23 cellular contexts compared by ENCODE assay signal in genomic region chr20:51410586-51411325, GRCh38.
DNase-seq lines count a peak whose midpoint lies in the region; ATAC-seq and TF ChIP-seq lines count a peak whose summit lies in the region.
"Had no signal": no experiment of that assay in that cellular context is flagged by ENCODE, and none has a peak within 500 bp of the region (broad histone marks: within the 10 kb centered on the region; RNA-seq: fewer than 3 reads in every experiment).

No MANE protein-coding gene starts in this region.

- H3K9me3 Mint-ChIP-seq in activated CD4-positive, alpha-beta T cell treated with anti-CD3 and anti-CD28 coated beads, Interleukin-2, amount 10 ng/mL, durations not matched to agents 7 days and 5 days = peaks cover 7% of the 10 kb centered on the region
- H3K9me3 Mint-ChIP-seq in effector memory CD8-positive, alpha-beta T cell = no peaks in the 10 kb centered on the region
- H3K9me3 Mint-ChIP-seq in stimulated activated effector memory CD8-positive, alpha-beta T cell treated with anti-CD3 and anti-CD28 coated beads, Interleukin-12 subunit alpha, Interleukin-12 subunit beta, amount 100 ng/mL, for 72 hours = peaks cover 3% of the 10 kb centered on the region

- POLR2A ChIA-PET in activated CD4-positive, alpha-beta T cell treated with anti-CD3 and anti-CD28 coated beads, Interleukin-2, amount 10 ng/mL, durations not matched to agents 7 days and 5 days (lab: Charles Lee) = no interaction called here

- H3K9me3 ChIP-seq in T-helper 17 cell (ENCODE audit: control insufficient read depth, low read length, poor library complexity, severe bottlenecking) (no peaks in the 10 kb centered on the region), heart left ventricle (no peaks in the 10 kb centered on the region)
- H3K9me3 ChIP-seq: A549, BLaER1, colonic mucosa, lower lobe of right lung, upper lobe of right lung had no signal

- peaks cover 0 to 43% (median 9%) of the 10 kb centered on the region in 12 donors for H3K4me1 ChIP-seq in heart left ventricle
- H3K4me1 ChIP-seq: A549, colonic mucosa had no signal

- H3K36me3 Mint-ChIP-seq in activated CD4-positive, alpha-beta T cell treated with anti-CD3 and anti-CD28 coated beads, Interleukin-2, amount 10 ng/mL, durations not matched to agents 7 days and 5 days (ENCODE audit: low read depth) = peaks cover 68% of the 10 kb centered on the region
- peaks cover 3% of the 10 kb centered on the region for H3K36me3 Mint-ChIP-seq in T-helper 17 cell (ENCODE audit: low read depth)
- peaks cover 68% of the 10 kb centered on the region for H3K36me3 Mint-ChIP-seq in effector memory CD8-positive, alpha-beta T cell (ENCODE audit: insufficient read depth)
- H3K36me3 Mint-ChIP-seq in stimulated activated effector memory CD8-positive, alpha-beta T cell treated with anti-CD3 and anti-CD28 coated beads, Interleukin-12 subunit alpha, Interleukin-12 subunit beta, amount 100 ng/mL, for 72 hours = peaks cover 93% of the 10 kb centered on the region
- H3K36me3 Mint-ChIP-seq: brain had no signal

- no peak for TF ChIP-seq POLR2A in heart left ventricle (IDR thresholded peaks at IDR 0.05)

- 95 to 98% (median 97%) methylated on average over 4 of the region's 4 CpGs for WGBS in heart left ventricle, 4 donors

- DNase-seq in activated CD4-positive, alpha-beta T cell treated with anti-CD3 and anti-CD28 coated beads, Interleukin-2, amount 10 ng/mL, durations not matched to agents 7 days and 5 days = no peak
- no peak for DNase-seq in activated CD4-positive, alpha-beta T cell treated with anti-CD3 and anti-CD28 coated beads for 48 hours
- DNase-seq in T-helper 17 cell = no peak
- no peak for DNase-seq in effector memory CD8-positive, alpha-beta T cell
- no peak for DNase-seq in stimulated activated effector memory CD8-positive, alpha-beta T cell treated with anti-CD3 and anti-CD28 coated beads, Interleukin-12 subunit alpha, Interleukin-12 subunit beta, amount 100 ng/mL, for 72 hours (ENCODE audit: low spot score in 2 of 2)
- no peak for DNase-seq in NK-92 treated with Interleukin-12 subunit alpha and Interleukin-12 subunit beta, amount 100 ng/mL, for 24 hours (lab: John Stamatoyannopoulos, UW)
- DNase-seq in T-helper 9 cell = no peak
- DNase-seq in heart left ventricle = no peak
- DNase-seq: colonic mucosa; Karpas-422; lower lobe of right lung; NCI-H1048; NCI-H2081; NCI-H526 treated with DMSO at 0.1 percent for 48 hours; SHP77 treated with DMSO at 0.1 percent for 48 hours; stimulated activated naive CD4-positive, alpha-beta T cell had no signal

- H3K27ac ChIP-seq in heart left ventricle = peak overlapping the region in 1 of 12 donors; percentile 5
- H3K27ac ChIP-seq: A549, colonic mucosa, lower lobe of right lung, parathyroid adenoma, upper lobe of right lung had no signal

- ATAC-seq in T-helper 17 cell (no peak), heart left ventricle (no peak)
- peak; percentile 25 for ATAC-seq in effector memory CD8-positive, alpha-beta T cell (replicated peaks)
- no peak for ATAC-seq in stimulated activated effector memory CD8-positive, alpha-beta T cell treated with anti-CD3 and anti-CD28 coated beads, Interleukin-12 subunit alpha, Interleukin-12 subunit beta, amount 100 ng/mL, for 72 hours
- ATAC-seq: activated naive CD4-positive, alpha-beta T cell treated with anti-CD3 and anti-CD28 coated beads, Interleukin-2, amount 50 U/mL, for 72 hours; lower lobe of right lung; sciatic nerve; upper lobe of right lung had no signal

- CTCF ChIA-PET in activated CD4-positive, alpha-beta T cell treated with anti-CD3 and anti-CD28 coated beads, Interleukin-2, amount 10 ng/mL, durations not matched to agents 7 days and 5 days (lab: Charles Lee) = interaction anchor here (0.7 kb wide), 1 partner anchor 9 kb away, joined by 3 read pairs; no protein-coding TSS in a partner anchor

- peak overlapping the region; percentile 15 for H3K27ac Mint-ChIP-seq in activated CD4-positive, alpha-beta T cell treated with anti-CD3 and anti-CD28 coated beads, Interleukin-2, amount 10 ng/mL, durations not matched to agents 7 days and 5 days
- peak overlapping the region; percentile 85 for H3K27ac Mint-ChIP-seq in T-helper 17 cell
- H3K27ac Mint-ChIP-seq in effector memory CD8-positive, alpha-beta T cell = peak overlapping the region; percentile 89 to 99
- peak overlapping the region; percentile 84 for H3K27ac Mint-ChIP-seq in stimulated activated effector memory CD8-positive, alpha-beta T cell treated with anti-CD3 and anti-CD28 coated beads, Interleukin-12 subunit alpha, Interleukin-12 subunit beta, amount 100 ng/mL, for 72 hours
- H3K27ac Mint-ChIP-seq: brain had no signal

- peaks cover 75% of the 10 kb centered on the region for H3K4me1 Mint-ChIP-seq in activated CD4-positive, alpha-beta T cell treated with anti-CD3 and anti-CD28 coated beads, Interleukin-2, amount 10 ng/mL, durations not matched to agents 7 days and 5 days
- H3K4me1 Mint-ChIP-seq in T-helper 17 cell = peaks cover 39% of the 10 kb centered on the region
- H3K4me1 Mint-ChIP-seq in effector memory CD8-positive, alpha-beta T cell (ENCODE audit: low read depth in 2 of 2) = peaks cover 67 to 73% of the 10 kb centered on the region in 2 donors
- H3K4me1 Mint-ChIP-seq in stimulated activated effector memory CD8-positive, alpha-beta T cell treated with anti-CD3 and anti-CD28 coated beads, Interleukin-12 subunit alpha, Interleukin-12 subunit beta, amount 100 ng/mL, for 72 hours = peaks cover 80% of the 10 kb centered on the region

- no peaks in the 10 kb centered on the region for H3K27me3 Mint-ChIP-seq in activated CD4-positive, alpha-beta T cell treated with anti-CD3 and anti-CD28 coated beads, Interleukin-2, amount 10 ng/mL, durations not matched to agents 7 days and 5 days
- H3K27me3 Mint-ChIP-seq in T-helper 17 cell = no peaks in the 10 kb centered on the region
- H3K27me3 Mint-ChIP-seq in effector memory CD8-positive, alpha-beta T cell = no peaks in the 10 kb centered on the region

- peaks cover 0 to 15% (median 0%) of the 10 kb centered on the region in 9 donors for H3K36me3 ChIP-seq in heart left ventricle
- H3K36me3 ChIP-seq: colonic mucosa, lower lobe of right lung, upper lobe of right lung had no signal

- H3K27me3 ChIP-seq in heart left ventricle = no peaks in the 10 kb centered on the region
- H3K27me3 ChIP-seq: BLaER1, colonic mucosa, upper lobe of right lung had no signal

- intact Hi-C loops in heart left ventricle (cut with DNase I) = no loop called here

- H3K4me3 Mint-ChIP-seq in activated CD4-positive, alpha-beta T cell treated with anti-CD3 and anti-CD28 coated beads, Interleukin-2, amount 10 ng/mL, durations not matched to agents 7 days and 5 days = no peak overlapping the region
- peak overlapping the region; percentile 45 for H3K4me3 Mint-ChIP-seq in T-helper 17 cell
- peak overlapping the region in 1 of 2 donors; percentile 71 for H3K4me3 Mint-ChIP-seq in effector memory CD8-positive, alpha-beta T cell
- H3K4me3 Mint-ChIP-seq in stimulated activated effector memory CD8-positive, alpha-beta T cell treated with anti-CD3 and anti-CD28 coated beads, Interleukin-12 subunit alpha, Interleukin-12 subunit beta, amount 100 ng/mL, for 72 hours = peak overlapping the region; percentile 36
- H3K4me3 Mint-ChIP-seq: brain had no signal

- no peak overlapping the region for H3K4me3 ChIP-seq in heart left ventricle
- H3K4me3 ChIP-seq: A549, BLaER1, colonic mucosa, lower lobe of right lung, upper lobe of right lung had no signal

- no peak for TF ChIP-seq CTCF in heart left ventricle (IDR thresholded peaks at IDR 0.05)

Comparison
In these comparisons a context has a peak if more than half of its experiments do, and no peak if none do; other contexts are left out.
1. H3K27ac Mint-ChIP-seq: peak in every context shown above with its lines; median percentile 94 in effector memory CD8-positive, alpha-beta T cell; 85 in T-helper 17 cell; 84 in stimulated activated effector memory CD8-positive, alpha-beta T cell treated with anti-CD3 and anti-CD28 coated beads, Interleukin-12 subunit alpha, Interleukin-12 subunit beta, amount 100 ng/mL, for 72 hours; 15 in activated CD4-positive, alpha-beta T cell treated with anti-CD3 and anti-CD28 coated beads, Interleukin-2, amount 10 ng/mL, durations not matched to agents 7 days and 5 days.